ENCODE assay signal across 8 cellular contexts in the genomic region with DNA sequence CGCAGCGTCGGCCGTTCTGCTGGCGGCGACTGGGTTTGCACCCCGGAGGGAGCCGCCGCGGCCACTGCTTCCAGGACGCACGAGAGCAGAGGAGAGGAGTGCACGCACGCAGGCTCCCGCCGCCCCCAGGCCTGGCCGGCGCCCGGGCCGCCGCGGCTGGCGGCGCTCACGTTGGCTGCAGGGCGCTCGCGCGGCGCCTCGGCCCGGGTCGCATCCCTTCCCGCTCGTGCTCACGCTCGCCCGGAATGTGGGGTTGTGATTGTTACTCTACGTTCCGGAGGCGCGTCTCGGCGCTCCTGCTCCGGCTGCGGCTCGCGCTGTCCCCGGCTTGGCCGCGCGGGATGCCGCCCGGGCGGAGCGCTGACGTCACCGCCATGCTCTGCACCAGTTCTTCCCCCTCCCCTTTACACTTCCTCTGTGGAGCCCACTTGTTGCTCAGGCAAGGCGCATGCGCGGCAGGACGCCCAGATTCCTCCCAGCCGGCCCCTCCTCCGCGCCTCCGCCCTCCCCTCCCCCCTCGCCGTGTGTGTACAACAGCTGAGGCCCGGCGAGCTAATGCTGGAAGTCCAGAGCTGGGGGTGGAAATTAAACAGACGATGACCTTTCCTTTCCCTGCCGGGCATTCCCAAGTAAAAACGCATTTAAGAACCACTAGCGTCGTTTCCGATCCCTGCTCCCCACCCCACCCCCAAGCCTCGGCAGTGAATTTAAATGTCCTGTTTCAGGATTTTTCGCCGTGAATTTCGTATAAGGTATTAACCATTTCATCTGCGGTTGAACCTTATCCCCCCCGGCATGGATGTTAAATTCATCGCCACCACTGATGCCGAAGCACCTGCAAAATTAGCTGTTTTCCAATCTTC. TPM values are rescaled to one million over a fixed set of nuclear protein-coding genes. Genes with fewer than 3 reads are reported as not detected.
DNase-seq lines count a peak whose midpoint lies in the region; ATAC-seq and TF ChIP-seq lines count a peak whose summit lies in the region.

TSS of gene IRF2BPL (minus strand) at position 325 of the 863 bp plus-strand sequence. CDS start 916 bp downstream, outside the sequence.

- peak within 1 kb of the TSS; percentile 78 to 79 for H3K4me3 ChIP-seq in mucosa of rectum (ENCODE audit: low read length in 2 of 2)

- no peaks in the 10 kb centered on the region for H3K27me3 ChIP-seq in mucosa of rectum (ENCODE audit: control insufficient read depth in 2 of 2, insufficient read depth in 2 of 2, low read length in 2 of 2)

- peaks cover 59 to 64% of the 10 kb centered on the region in 2 donors for H3K4me1 ChIP-seq in mucosa of rectum (ENCODE audit: control insufficient read depth in 2 of 2, insufficient read depth in 2 of 2, low read length in 2 of 2)

- H3K27ac ChIP-seq in epithelial cell of prostate (peak within 1 kb of the TSS; percentile 98), mucosa of rectum (ENCODE audit: low read depth in 2 of 2, low read length in 2 of 2) (peak within 1 kb of the TSS; percentile 99 to 100)

- H3K36me3 ChIP-seq in mucosa of rectum (ENCODE audit: control insufficient read depth in 2 of 2, insufficient read depth in 2 of 2, low read length in 2 of 2), result peaks cover 2 to 4% of the 10 kb centered on the region in 2 donors

- ATAC-seq in GM21737 (IDR thresholded peaks at IDR 0.05; ENCODE audit: unreplicated experiment), result peak; percentile 58

- peak; percentile 96 for DNase-seq in DMS79 (lab: John Stamatoyannopoulos, UW)
- peak; percentile 92 for DNase-seq in KG1 (lab: John Stamatoyannopoulos, UW)
- DNase-seq in activated T-cell treated with anti-CD3 and anti-CD28 coated beads, Interleukin-2, amount 50 U/mL, for 1 hour, result peak; percentile 92
- DNase-seq in epithelial cell of prostate (ENCODE audit: low read depth, low spot score), result peak; percentile 86
- DNase-seq in stimulated activated CD8-positive, alpha-beta memory T cell treated with anti-CD3 and anti-CD28 coated beads, Interleukin-4, amount 100 ng/mL, for 48 hours, result peak; percentile 97

- no peaks in the 10 kb centered on the region for H3K9me3 ChIP-seq in mucosa of rectum (ENCODE audit: control insufficient read depth in 2 of 2, low read length in 2 of 2)

- peak within 1 kb of the TSS; percentile 95 to 97 for H3K9ac ChIP-seq in mucosa of rectum (ENCODE audit: low read depth in 1 of 2, low read length in 2 of 2)

TF ChIP-seq in PFSK-1, 5 proteins besides CTCF, POLR2A, EP300 and RAD21:
- TF ChIP-seq POLR2AphosphoS5 (IDR thresholded peaks at IDR 0.05; ENCODE audit: low read depth, low read length) (no peak; the same call in 1 of the 2 replicates), FOXP2 (optimal IDR thresholded peaks at IDR 0.05; ENCODE audit: borderline replicate concordance, extremely low read depth, extremely low read length, insufficient read depth) (no peak), TAF1 (IDR thresholded peaks at IDR 0.05; ENCODE audit: borderline replicate concordance, insufficient read depth, low read length) (peak; percentile 79), SIN3A (IDR thresholded peaks at IDR 0.05; ENCODE audit: borderline replicate concordance, insufficient read depth, low read length) (no peak; the same call in 1 of the 2 replicates)
- TF ChIP-seq, protein P1, sequence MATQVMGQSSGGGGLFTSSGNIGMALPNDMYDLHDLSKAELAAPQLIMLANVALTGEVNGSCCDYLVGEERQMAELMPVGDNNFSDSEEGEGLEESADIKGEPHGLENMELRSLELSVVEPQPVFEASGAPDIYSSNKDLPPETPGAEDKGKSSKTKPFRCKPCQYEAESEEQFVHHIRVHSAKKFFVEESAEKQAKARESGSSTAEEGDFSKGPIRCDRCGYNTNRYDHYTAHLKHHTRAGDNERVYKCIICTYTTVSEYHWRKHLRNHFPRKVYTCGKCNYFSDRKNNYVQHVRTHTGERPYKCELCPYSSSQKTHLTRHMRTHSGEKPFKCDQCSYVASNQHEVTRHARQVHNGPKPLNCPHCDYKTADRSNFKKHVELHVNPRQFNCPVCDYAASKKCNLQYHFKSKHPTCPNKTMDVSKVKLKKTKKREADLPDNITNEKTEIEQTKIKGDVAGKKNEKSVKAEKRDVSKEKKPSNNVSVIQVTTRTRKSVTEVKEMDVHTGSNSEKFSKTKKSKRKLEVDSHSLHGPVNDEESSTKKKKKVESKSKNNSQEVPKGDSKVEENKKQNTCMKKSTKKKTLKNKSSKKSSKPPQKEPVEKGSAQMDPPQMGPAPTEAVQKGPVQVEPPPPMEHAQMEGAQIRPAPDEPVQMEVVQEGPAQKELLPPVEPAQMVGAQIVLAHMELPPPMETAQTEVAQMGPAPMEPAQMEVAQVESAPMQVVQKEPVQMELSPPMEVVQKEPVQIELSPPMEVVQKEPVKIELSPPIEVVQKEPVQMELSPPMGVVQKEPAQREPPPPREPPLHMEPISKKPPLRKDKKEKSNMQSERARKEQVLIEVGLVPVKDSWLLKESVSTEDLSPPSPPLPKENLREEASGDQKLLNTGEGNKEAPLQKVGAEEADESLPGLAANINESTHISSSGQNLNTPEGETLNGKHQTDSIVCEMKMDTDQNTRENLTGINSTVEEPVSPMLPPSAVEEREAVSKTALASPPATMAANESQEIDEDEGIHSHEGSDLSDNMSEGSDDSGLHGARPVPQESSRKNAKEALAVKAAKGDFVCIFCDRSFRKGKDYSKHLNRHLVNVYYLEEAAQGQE (IDR thresholded peaks at IDR 0.05; ENCODE audit: insufficient read depth in 1 of 2, low read depth in 2 of 2, low read length in 2 of 2), result peak in 1 of 2 experiments; percentile 9; a peak in 1 of 4 replicates

RNA-seq across cellular contexts. Expression of gene IRF2BPL, which starts in this region (rescaled TPM):
- 91.0 TPM for polyA plus RNA-seq in PFSK-1 (2012; ENCODE audit: insufficient read length, low read depth)

Comparison
In these comparisons a context has a peak if more than half of its experiments do, and no peak if none do; other contexts are left out.
1. Peak in every context shown above with its lines: DNase-seq, ATAC-seq, H3K4me3 ChIP-seq and H3K27ac ChIP-seq.